6 cellular contexts compared by ENCODE assay signal in the genomic region with DNA sequence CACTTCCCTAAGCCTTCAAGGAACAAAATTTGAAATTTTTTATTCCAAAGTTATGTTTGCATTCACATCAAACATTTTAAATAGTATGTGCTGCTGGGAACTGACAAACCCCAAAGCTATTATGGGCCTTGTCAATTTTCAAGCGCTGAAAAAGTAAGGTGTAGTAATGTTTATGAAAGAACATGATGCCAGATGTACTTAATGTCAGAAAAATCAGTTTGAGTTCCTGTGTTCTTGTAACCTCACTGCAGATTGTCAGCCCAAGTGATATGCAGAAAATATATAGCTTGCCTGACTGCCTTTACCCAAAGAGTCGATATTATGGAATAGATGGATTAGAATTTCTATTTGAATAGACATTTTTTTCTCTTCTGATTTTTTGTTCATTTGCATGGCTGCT.
"Had no signal": no experiment of that assay in that cellular context is flagged by ENCODE, and none has a peak within 500 bp of the region (broad histone marks: within the 10 kb centered on the region; RNA-seq: fewer than 3 reads in every experiment).

No MANE protein-coding gene starts in this region.

- H3K4me3 Mint-ChIP-seq: GM23338, H9, HFFc6 had no signal

- H2AFZ ChIP-seq: GM23248, GM23338 had no signal

- H3K9me3 Mint-ChIP-seq: GM23338, H9, HFFc6 had no signal

- DNase-seq: GOT3, H9 had no signal

- H3K27ac ChIP-seq: GM23248 had no signal

- H3K27ac Mint-ChIP-seq: GM23338, H9, HFFc6 had no signal

- H3K9ac ChIP-seq: GM23248 had no signal

- H3K36me3 ChIP-seq: HAP-1 had no signal

- H3K9me3 ChIP-seq: HAP-1 had no signal

- H3K4me1 Mint-ChIP-seq: GM23338, H9 had no signal

- H3K4me2 ChIP-seq: GM23338 had no signal

- H3K4me3 ChIP-seq: GM23248, GM23338, HAP-1 had no signal
